In genomic region chr20:33675127-33675954, GRCh38 we compare ENCODE assay signal across 1 cellular context.
TF ChIP-seq lines count a peak whose summit lies in the region.

No MANE protein-coding gene starts in this region.

TF ChIP-seq in endothelial cell of umbilical vein, 7 proteins besides CTCF, POLR2A, EP300 and RAD21:
- TF ChIP-seq EZH2 (IDR thresholded peaks at IDR 0.05; ENCODE audit: borderline replicate concordance, low read depth, low read length, severe bottlenecking) (no peak), MAX (IDR thresholded peaks at IDR 0.05; ENCODE audit: insufficient read depth, insufficient read length) (no peak), JUN (IDR thresholded peaks at IDR 0.05; ENCODE audit: borderline replicate concordance, insufficient read depth, insufficient read length, low read depth) (no peak), MYC (IDR thresholded peaks at IDR 0.05; ENCODE audit: low read depth, low read length) (no peak)
